In genomic region chr16:50265260-50265659, GRCh38 we compare ENCODE assay signal across 8 cellular contexts. TPM values are rescaled to one million over a fixed set of nuclear protein-coding genes. Genes with fewer than 3 reads are reported as not detected.
DNase-seq lines count a peak whose midpoint lies in the region; ATAC-seq and TF ChIP-seq lines count a peak whose summit lies in the region.

No MANE protein-coding gene starts in this region.

- H3K4me1 ChIP-seq in right atrium auricular region: peaks cover 0 to 23% of the 10 kb centered on the region in 2 donors

- H3K27me3 ChIP-seq in right atrium auricular region (no peaks in the 10 kb centered on the region), kidney epithelial cell (ENCODE audit: control insufficient read depth, insufficient read depth, low read length) (no peaks in the 10 kb centered on the region)

- DNase-seq in right atrium auricular region (ENCODE audit: low spot score): no peak
- no peak for DNase-seq in cardiac septum (ENCODE audit: low spot score)
- DNase-seq in LNCaP clone FGC (ENCODE audit: low read depth): peak; percentile 54
- DNase-seq in activated CD4-positive, alpha-beta T cell treated with anti-CD3 and anti-CD28 coated beads, Interleukin-2, amount 50 U/mL, for 1 hour: peak; percentile 52
- no peak for DNase-seq in kidney epithelial cell (ENCODE audit: low read depth)
- no peak for DNase-seq in inferior parietal cortex (ENCODE audit: extremely low spot score)

- H3K4me3 ChIP-seq in right atrium auricular region (no peak overlapping the region), LNCaP clone FGC (ENCODE audit: low read depth, low read length) (no peak overlapping the region), kidney epithelial cell (ENCODE audit: low read depth, low read length) (no peak overlapping the region)

- intact Hi-C loops in cardiac septum (cut with DNase I): no loop called here

- no peaks in the 10 kb centered on the region for H3K36me3 ChIP-seq in right atrium auricular region
- no peaks in the 10 kb centered on the region for H3K36me3 ChIP-seq in kidney epithelial cell (ENCODE audit: control insufficient read depth, insufficient read depth, low read length)

- TF ChIP-seq CTCF in right atrium auricular region (IDR thresholded peaks at IDR 0.05) (no peak), LNCaP clone FGC (IDR thresholded peaks at IDR 0.05; ENCODE audit: control insufficient read depth, extremely low read depth, insufficient read depth) (peak; percentile 55), kidney epithelial cell (IDR thresholded peaks at IDR 0.05; ENCODE audit: insufficient read depth, low read length, poor library complexity, severe bottlenecking) (peak; percentile 47)

- no peak for ATAC-seq in GM18868 (IDR thresholded peaks at IDR 0.05; ENCODE audit: unreplicated experiment)
- ATAC-seq in GM21737 (IDR thresholded peaks at IDR 0.05; ENCODE audit: unreplicated experiment): no peak

- H3K9me3 ChIP-seq in right atrium auricular region: no peaks in the 10 kb centered on the region

- H3K27ac ChIP-seq in right atrium auricular region: peak overlapping the region; percentile 51 to 73

RNA-seq across cellular contexts. Expression of gene ADCY7, which starts 1.1 kb away (rescaled TPM):
- 10 to 100 TPM in 1 of 2 donors, 1 to 10 TPM in 1; 8.5 to 17.1 TPM for total RNA-seq in right atrium auricular region
- 6.2 TPM for total RNA-seq in cardiac septum
- 30.3 and 36.2 TPM in 2 replicates for total RNA-seq in kidney epithelial cell

Comparison
In these comparisons a context has a peak if more than half of its experiments do, and no peak if none do; other contexts are left out.
1. DNase-seq: peak in LNCaP clone FGC (single experiment) and activated CD4-positive, alpha-beta T cell treated with anti-CD3 and anti-CD28 coated beads, Interleukin-2, amount 50 U/mL, for 1 hour (single experiment); none in right atrium auricular region (single experiment), cardiac septum (single experiment), kidney epithelial cell (single experiment) and inferior parietal cortex (single experiment).
2. CTCF ChIP-seq: peak in LNCaP clone FGC (single experiment) and kidney epithelial cell (single experiment); none in right atrium auricular region (0 of 2).